8 cellular contexts compared by ENCODE assay signal in genomic region chr19:13100031-13100588, GRCh38. TPM values are rescaled to one million over a fixed set of nuclear protein-coding genes. Genes with fewer than 3 reads are reported as not detected.
DNase-seq lines count a peak whose midpoint lies in the region; ATAC-seq, FAIRE-seq and TF ChIP-seq lines count a peak whose summit lies in the region.

No MANE protein-coding gene starts in this region.

- ATAC-seq in activated T-cell treated with anti-CD3 and anti-CD28 coated beads, Interleukin-2, amount 50 U/mL, for 4 hours: peak; percentile 56 to 69
- ATAC-seq in left lung (no peak), HG02623 (IDR thresholded peaks at IDR 0.05; ENCODE audit: unreplicated experiment) (no peak)

- intact Hi-C loops in breast epithelium (cut with DNase I; ENCODE audit: low total_unique reads): no loop called here
- intact Hi-C loops in MCF 10A (cut with micrococcal nuclease): no loop called here
- intact Hi-C loops in left lung (cut with DNase I): no loop called here
- intact Hi-C loops in head of caudate nucleus (cut with DNase I): no loop called here

- POLR2A ChIA-PET in MCF 10A (lab: Yijun Ruan, JAX): no interaction called here

- H3K4me3 Mint-ChIP-seq in MCF 10A (ENCODE audit: unreplicated experiment): no peak overlapping the region
- H3K4me3 Mint-ChIP-seq in activated T-cell treated with anti-CD3 and anti-CD28 coated beads, Interleukin-2, amount 50 U/mL, for 4 hours: peak overlapping the region; percentile 58

- H3K27ac ChIP-seq in breast epithelium (peak overlapping the region; percentile 68 to 79), left lung (peak overlapping the region; percentile 90 to 98), temporal lobe (ENCODE audit: low read depth, low read length) (peak overlapping the region; percentile 72)

- TF ChIP-seq CTCF in breast epithelium (IDR thresholded peaks at IDR 0.05) (no peak), MCF 10A (IDR thresholded peaks at IDR 0.05; ENCODE audit: unreplicated experiment) (no peak), left lung (IDR thresholded peaks at IDR 0.05) (no peak), D721Med (IDR thresholded peaks at IDR 0.05; ENCODE audit: insufficient read depth, missing control alignments) (no peak)

- no peak overlapping the region for H3K27ac Mint-ChIP-seq in MCF 10A (ENCODE audit: low read depth, unreplicated experiment)

- H3K27me3 ChIP-seq in breast epithelium (no peaks in the 10 kb centered on the region), left lung (peaks cover 0 to 12% of the 10 kb centered on the region in 2 donors)

- H3K36me3 ChIP-seq in breast epithelium (no peaks in the 10 kb centered on the region), left lung (peaks cover 0 to 16% of the 10 kb centered on the region in 2 donors)

- H3K9me3 ChIP-seq in breast epithelium (no peaks in the 10 kb centered on the region), left lung (no peaks in the 10 kb centered on the region)

- BruUV-seq in MCF 10A (replicated peaks; lab: Mats Ljungman, UMichigan): no TSS peak

- no peaks in the 10 kb centered on the region for H3K9me3 Mint-ChIP-seq in MCF 10A (ENCODE audit: unreplicated experiment)
- no peaks in the 10 kb centered on the region for H3K9me3 Mint-ChIP-seq in activated T-cell treated with anti-CD3 and anti-CD28 coated beads, Interleukin-2, amount 50 U/mL, for 4 hours

- DNase-seq in breast epithelium (ENCODE audit: low spot score in 2 of 2) (no peak), MCF 10A (ENCODE audit: unreplicated experiment) (no peak), left lung (no peak), D721Med (ENCODE audit: insufficient read length, low spot score) (no peak), head of caudate nucleus (no peak)
- DNase-seq in activated T-cell treated with anti-CD3 and anti-CD28 coated beads, Interleukin-2, amount 50 U/mL, for 4 hours: peak; percentile 43

- no peak for TF ChIP-seq POLR2A in breast epithelium (IDR thresholded peaks at IDR 0.05)

- no peaks in the 10 kb centered on the region for H3K27me3 Mint-ChIP-seq in MCF 10A (ENCODE audit: insufficient read depth, unreplicated experiment)
- H3K27me3 Mint-ChIP-seq in activated T-cell treated with anti-CD3 and anti-CD28 coated beads, Interleukin-2, amount 50 U/mL, for 4 hours (ENCODE audit: low read depth): peaks cover 7% of the 10 kb centered on the region

- FAIRE-seq in D721Med (lab: Jason Lieb, UNC): no peak

- CTCF ChIA-PET in MCF 10A (lab: Yijun Ruan, JAX): interaction anchor here (0.6 to 1.0 kb wide), 2 partner anchors 122 to 431 kb away, joined by 4 to 5 read pairs; no protein-coding TSS in a partner anchor

- peaks cover 0 to 4% of the 10 kb centered on the region in 2 donors for H3K4me1 ChIP-seq in breast epithelium
- H3K4me1 ChIP-seq in left lung: peaks cover 13 to 83% of the 10 kb centered on the region in 2 donors

- H3K36me3 Mint-ChIP-seq in MCF 10A (ENCODE audit: insufficient read depth, unreplicated experiment): no peaks in the 10 kb centered on the region
- peaks cover 2% of the 10 kb centered on the region for H3K36me3 Mint-ChIP-seq in activated T-cell treated with anti-CD3 and anti-CD28 coated beads, Interleukin-2, amount 50 U/mL, for 4 hours (ENCODE audit: insufficient read depth)

- peaks cover 5% of the 10 kb centered on the region for H3K4me1 Mint-ChIP-seq in MCF 10A (ENCODE audit: insufficient read depth, unreplicated experiment)
- peaks cover 44% of the 10 kb centered on the region for H3K4me1 Mint-ChIP-seq in activated T-cell treated with anti-CD3 and anti-CD28 coated beads, Interleukin-2, amount 50 U/mL, for 4 hours (ENCODE audit: low read depth)

- peak overlapping the region in 2 of 3 donors; percentile 31 to 40 for H3K4me3 ChIP-seq in breast epithelium
- peak overlapping the region in 1 of 2 donors; percentile 50 for H3K4me3 ChIP-seq in left lung

RNA-seq across cellular contexts. Expression of gene LYL1, which starts 2.5 kb away (rescaled TPM):
- total RNA-seq in breast epithelium (10 to 100 TPM in 1 of 3 donors, 1 to 10 TPM in 2; 7.0 to 21.0 (median 9.2) TPM), MCF 10A (2022) (not detected in 2 replicates), left lung (10 to 100 TPM; 15.4 to 32.9 TPM), temporal lobe (1.2 TPM)
- total RNA-seq in activated T-cell treated with anti-CD3 and anti-CD28 coated beads, Interleukin-2, amount 50 U/mL, for 4 hours: 1 to 10 TPM; 1.9 to 3.0 (median 2.9) TPM

RNA-seq across cellular contexts. Expression of gene TRMT1, which starts 16.4 kb away (rescaled TPM):
- total RNA-seq in breast epithelium (10 to 100 TPM; 29.7 to 37.4 (median 31.7) TPM), MCF 10A (2022) (47.5 and 63.2 TPM in 2 replicates), left lung (10 to 100 TPM; 24.2 to 46.2 TPM), temporal lobe (14.3 TPM)
- total RNA-seq in activated T-cell treated with anti-CD3 and anti-CD28 coated beads, Interleukin-2, amount 50 U/mL, for 4 hours: 100 to 1,000 TPM; 240 to 248 (median 246) TPM

RNA-seq across cellular contexts. Expression of gene NACC1, which starts 18.0 kb away (rescaled TPM):
- total RNA-seq in breast epithelium (10 to 100 TPM in 2 of 3 donors, 1 to 10 TPM in 1; 8.5 to 20.5 (median 19.7) TPM), MCF 10A (2022) (55.9 and 67.3 TPM in 2 replicates), left lung (10 to 100 TPM; 65.1 to 92.5 TPM), temporal lobe (11.6 TPM)
- 100 to 1,000 TPM; 127 to 137 (median 134) TPM for total RNA-seq in activated T-cell treated with anti-CD3 and anti-CD28 coated beads, Interleukin-2, amount 50 U/mL, for 4 hours

RNA-seq across cellular contexts. Expression of gene STX10, which starts 50.1 kb away (rescaled TPM):
- total RNA-seq in breast epithelium: 10 to 100 TPM; 74.6 to 78.3 (median 75.2) TPM
- total RNA-seq in MCF 10A (2022): 35.2 and 37.9 TPM in 2 replicates
- 10 to 100 TPM; 64.5 to 66.0 (median 65.4) TPM for total RNA-seq in activated T-cell treated with anti-CD3 and anti-CD28 coated beads, Interleukin-2, amount 50 U/mL, for 4 hours
- 10 to 100 TPM; 64.0 to 94.8 TPM for total RNA-seq in left lung
- total RNA-seq in temporal lobe: 18.9 TPM

RNA-seq across cellular contexts. Expression of gene IER2, which starts 50.1 kb away (rescaled TPM):
- total RNA-seq in breast epithelium (100 to 1,000 TPM in 1 of 3 donors, 10 to 100 TPM in 2; 20.6 to 146 (median 79.6) TPM), MCF 10A (2022) (63.0 and 92.3 TPM in 2 replicates), left lung (10 to 100 TPM; 70.1 to 99.4 TPM), temporal lobe (9.6 TPM)
- total RNA-seq in activated T-cell treated with anti-CD3 and anti-CD28 coated beads, Interleukin-2, amount 50 U/mL, for 4 hours: 100 to 1,000 TPM in 2 of 3 donors, 10 to 100 TPM in 1; 99.4 to 113 (median 110) TPM

Comparison
In these comparisons a context has a peak if more than half of its experiments do, and no peak if none do; other contexts are left out.
1. ATAC-seq: peak in activated T-cell treated with anti-CD3 and anti-CD28 coated beads, Interleukin-2, amount 50 U/mL, for 4 hours (2 of 2); none in left lung (single experiment) and HG02623 (single experiment).
2. Peak in every context shown above with its lines, with median percentiles within 50 percentile points of each other: H3K27ac ChIP-seq.